Comparison of ENCODE assay signal across 8 cellular contexts in the genomic region with DNA sequence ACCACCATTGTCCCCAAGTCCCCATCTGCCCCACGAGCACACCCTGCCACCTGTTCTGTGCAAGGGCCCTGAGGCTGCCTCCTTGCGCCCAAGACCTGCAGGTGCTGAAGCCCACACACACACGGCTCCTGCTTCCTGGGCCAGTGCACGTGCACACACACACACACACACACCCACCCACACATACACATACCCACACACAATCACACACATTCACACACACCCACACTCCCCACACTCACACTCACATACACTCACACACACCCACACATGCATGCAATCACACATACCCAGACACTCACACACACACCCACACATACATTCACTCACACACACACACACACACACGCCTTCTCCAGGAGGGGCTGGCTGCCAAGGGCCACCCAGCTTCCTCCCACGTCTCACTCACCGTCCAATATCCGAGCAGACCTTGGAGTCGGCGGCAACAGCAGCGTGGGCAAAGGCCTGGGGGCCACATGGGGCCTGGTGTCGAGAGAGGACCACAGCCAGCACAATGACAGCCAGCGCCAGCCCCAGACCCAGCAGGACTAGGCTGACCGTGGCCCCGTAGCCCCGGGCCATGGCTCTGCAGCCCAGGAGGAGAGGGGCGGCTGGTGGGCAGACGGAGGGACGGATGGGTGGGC. TPM values are rescaled to one million over a fixed set of nuclear protein-coding genes. Genes with fewer than 3 reads are reported as not detected.
DNase-seq lines count a peak whose midpoint lies in the region; ATAC-seq and TF ChIP-seq lines count a peak whose summit lies in the region.

No MANE protein-coding gene starts in this region.

- no peak overlapping the region for H3K4me3 ChIP-seq in CD8-positive, alpha-beta T cell (ENCODE audit: low read depth, low read length)
- H3K4me3 ChIP-seq in Panc1 (ENCODE audit: low read depth in 2 of 2, low read length in 2 of 2) (peak overlapping the region in 1 of 2 experiments; percentile 12; a peak in 1 of 4 replicates), esophagus squamous epithelium (peak overlapping the region; percentile 18 to 62 (median 38)), ovary (peak overlapping the region; percentile 30)

- no peaks in the 10 kb centered on the region for H3K27me3 Mint-ChIP-seq in CD8-positive, alpha-beta T cell (ENCODE audit: low read depth)

- TF ChIP-seq POLR2A in esophagus squamous epithelium (IDR thresholded peaks at IDR 0.05) (no peak), ovary (IDR thresholded peaks at IDR 0.05) (no peak)

- no peak overlapping the region for H3K27ac ChIP-seq in CD8-positive, alpha-beta T cell (ENCODE audit: low read depth, low read length)
- H3K27ac ChIP-seq in Panc1 (ENCODE audit: low read length) = peak overlapping the region; percentile 63
- H3K27ac ChIP-seq in esophagus squamous epithelium = peak overlapping the region; percentile 71 to 92 (median 83)
- peak overlapping the region; percentile 1 to 93 for H3K27ac ChIP-seq in ovary

- CTCF ChIA-PET in CD8-positive, alpha-beta T cell (lab: Charles Lee) = interaction anchor here (1.2 kb wide), 1 partner anchor 19 kb away, joined by 3 read pairs; no protein-coding TSS in a partner anchor
- CTCF ChIA-PET in Panc1 (lab: Charles Lee) = no interaction called here

- no peak for TF ChIP-seq EP300 in ovary (IDR thresholded peaks at IDR 0.05)

- in situ Hi-C loops in Panc1 (cut with HindIII; ENCODE audit: low pct_unique_long_range_greater_than_20kb, low sequenced_read_pairs) = no loop called here

- TF ChIP-seq CTCF in CD8-positive, alpha-beta T cell (IDR thresholded peaks at IDR 0.05) = no peak
- no peak for TF ChIP-seq CTCF in Panc1 (IDR thresholded peaks at IDR 0.05)
- TF ChIP-seq CTCF in esophagus squamous epithelium (IDR thresholded peaks at IDR 0.05) = no peak
- no peak for TF ChIP-seq CTCF in ovary (IDR thresholded peaks at IDR 0.05)

- no peaks in the 10 kb centered on the region for H3K36me3 ChIP-seq in CD8-positive, alpha-beta T cell (ENCODE audit: insufficient read depth, low read length)
- H3K36me3 ChIP-seq in Panc1 (ENCODE audit: control insufficient read depth, insufficient read depth, low read length) = no peaks in the 10 kb centered on the region
- H3K36me3 ChIP-seq in esophagus squamous epithelium = no peaks in the 10 kb centered on the region
- H3K36me3 ChIP-seq in ovary = no peaks in the 10 kb centered on the region

- no peak overlapping the region for H3K4me3 Mint-ChIP-seq in CD8-positive, alpha-beta T cell

- 56 to 62% methylated on average over 8 to 15 of the region's 19 CpGs for WGBS in esophagus squamous epithelium, 2 donors
- WGBS in ovary, 3 donors = 11 to 19% (median 17%) methylated on average over 19 of the region's 19 CpGs

- BruUV-seq in Panc1 (replicated peaks; lab: Mats Ljungman, UMichigan) = no TSS peak

- H3K9me3 ChIP-seq in CD8-positive, alpha-beta T cell (ENCODE audit: low read length) = no peaks in the 10 kb centered on the region
- H3K9me3 ChIP-seq in Panc1 (ENCODE audit: control insufficient read depth, insufficient read depth, low read depth, low read length) = no peaks in the 10 kb centered on the region
- H3K9me3 ChIP-seq in esophagus squamous epithelium = no peaks in the 10 kb centered on the region
- no peaks in the 10 kb centered on the region for H3K9me3 ChIP-seq in ovary

- POLR2A ChIA-PET in CD8-positive, alpha-beta T cell (lab: Charles Lee) = no interaction called here
- POLR2A ChIA-PET in Panc1 (lab: Charles Lee) = no interaction called here

- no peak for ATAC-seq in CD8-positive, alpha-beta T cell
- ATAC-seq in Panc1 (no peak), GM21529 (IDR thresholded peaks at IDR 0.05; ENCODE audit: unreplicated experiment) (no peak), GM21528 (IDR thresholded peaks at IDR 0.05; ENCODE audit: low FRiP score, unreplicated experiment) (no peak)

- no peaks in the 10 kb centered on the region for H3K27me3 ChIP-seq in CD8-positive, alpha-beta T cell (ENCODE audit: insufficient read depth, low read length)
- H3K27me3 ChIP-seq in Panc1 (ENCODE audit: control insufficient read depth, insufficient read depth, low read length) (no peaks in the 10 kb centered on the region), esophagus squamous epithelium (no peaks in the 10 kb centered on the region), ovary (no peaks in the 10 kb centered on the region)

- H3K9me3 Mint-ChIP-seq in CD8-positive, alpha-beta T cell = no peaks in the 10 kb centered on the region

- peak overlapping the region; percentile 22 for H3K27ac Mint-ChIP-seq in CD8-positive, alpha-beta T cell

- no peak for DNase-seq in CD8-positive, alpha-beta T cell
- DNase-seq in Panc1 (ENCODE audit: low read depth, low spot score) (no peak), esophagus squamous epithelium (lab: John Stamatoyannopoulos, UW) (no peak), ovary (peak; percentile 54 to 73 (median 61)), ecto neural progenitor cell (ENCODE audit: low spot score) (no peak), amniotic stem cell (lab: John Stamatoyannopoulos, UW) (no peak)

- peaks cover 30% of the 10 kb centered on the region for H3K4me1 ChIP-seq in CD8-positive, alpha-beta T cell (ENCODE audit: insufficient read depth, low read length)
- peaks cover 18% of the 10 kb centered on the region for H3K4me1 ChIP-seq in Panc1 (ENCODE audit: control insufficient read depth, insufficient read depth, low read length)
- H3K4me1 ChIP-seq in esophagus squamous epithelium = peaks cover 3 to 62% (median 41%) of the 10 kb centered on the region in 3 donors
- peaks cover 21% of the 10 kb centered on the region for H3K4me1 ChIP-seq in ovary (ENCODE audit: insufficient read depth)

- peaks cover 34% of the 10 kb centered on the region for H3K4me1 Mint-ChIP-seq in CD8-positive, alpha-beta T cell (ENCODE audit: low read depth)

- intact Hi-C loops in CD8-positive, alpha-beta T cell (cut with DNase I, micrococcal nuclease) = no loop called here
- intact Hi-C loops in Panc1 (cut with micrococcal nuclease; ENCODE audit: unreplicated experiment) = no loop called here
- intact Hi-C loops in esophagus squamous epithelium (cut with DNase I) = no loop called here
- intact Hi-C loops in ovary (cut with DNase I) = loop anchor here in 1 of 4 donors (5.0 kb wide), 1 partner anchor 57 kb away; no protein-coding TSS in a partner anchor

- H3K36me3 Mint-ChIP-seq in CD8-positive, alpha-beta T cell = no peaks in the 10 kb centered on the region

RNA-seq across cellular contexts. Expression of gene GGT5, which starts 0.6 kb away (rescaled TPM):
- total RNA-seq in CD8-positive, alpha-beta T cell = not detected
- total RNA-seq in Panc1 (2021; ENCODE audit: unreplicated experiment) (3.6 TPM), esophagus squamous epithelium (10 to 100 TPM in 2 of 4 donors, 1 to 10 TPM in 2; 2.6 to 26.5 (median 7.1) TPM), ovary (10 to 100 TPM in 6 of 7 donors, 1 to 10 TPM in 1; 4.6 to 34.0 (median 18.0) TPM)
- 3.3 TPM for polyA plus RNA-seq in Panc1 (2012; ENCODE audit: insufficient read length)
- 10 to 100 TPM; 24.7 to 32.1 TPM for polyA plus RNA-seq in ovary

RNA-seq across cellular contexts. Expression of gene SPECC1L, which starts 26.4 kb away (rescaled TPM):
- total RNA-seq in CD8-positive, alpha-beta T cell = 10 to 100 TPM; 24.7 to 28.6 TPM
- 43.3 TPM for total RNA-seq in Panc1 (2021; ENCODE audit: unreplicated experiment)
- 17.7 TPM for polyA plus RNA-seq in Panc1 (2012; ENCODE audit: insufficient read length)
- 10 to 100 TPM; 21.4 to 31.9 (median 27.7) TPM for total RNA-seq in esophagus squamous epithelium
- 10 to 100 TPM; 22.3 to 94.4 (median 67.9) TPM for total RNA-seq in ovary
- 10 to 100 TPM; 19.3 to 47.2 TPM for polyA plus RNA-seq in ovary

Comparison
In these comparisons a context has a peak if more than half of its experiments do, and no peak if none do; other contexts are left out.
1. DNase-seq: peak in ovary (5 of 5); none in CD8-positive, alpha-beta T cell (0 of 7), Panc1 (single experiment), esophagus squamous epithelium (single experiment), ecto neural progenitor cell (single experiment) and amniotic stem cell (single experiment).